Comparison of ENCODE assay signal across 1 cellular context in genomic region chr16:17366299-17366961, GRCh38.
TF ChIP-seq lines count a peak whose summit lies in the region.

No MANE protein-coding gene starts in this region.

TF ChIP-seq in GM12878, 131 proteins besides CTCF, POLR2A, EP300 and RAD21:
- peak; percentile 68 for TF ChIP-seq NR2F1 (conservative IDR thresholded peaks at IDR 0.05)
- TF ChIP-seq ZBED1 (IDR thresholded peaks at IDR 0.05; ENCODE audit: borderline replicate concordance): 0 out of 2 replicates have a peak, but pooled peaks have one; percentile 15
- peak; percentile 63; the same call in 1 of the 2 replicates for TF ChIP-seq CBFB (IDR thresholded peaks at IDR 0.05; ENCODE audit: low read depth)
- no peak for TF ChIP-seq SRF (IDR thresholded peaks at IDR 0.05; ENCODE audit: low read depth in 2 of 2, low read length in 2 of 2)
- peak; percentile 88 for TF ChIP-seq RUNX3 (IDR thresholded peaks at IDR 0.05; ENCODE audit: low read length)
- TF ChIP-seq ETV6 (conservative IDR thresholded peaks at IDR 0.05 in 1 of 2, IDR thresholded peaks at IDR 0.05 in 1 of 2; ENCODE audit: borderline replicate concordance in 1 of 2, low read depth in 1 of 2): no peak
TF ChIP-seq in GM12878: peak in this region for 4.
